In the genomic region with DNA sequence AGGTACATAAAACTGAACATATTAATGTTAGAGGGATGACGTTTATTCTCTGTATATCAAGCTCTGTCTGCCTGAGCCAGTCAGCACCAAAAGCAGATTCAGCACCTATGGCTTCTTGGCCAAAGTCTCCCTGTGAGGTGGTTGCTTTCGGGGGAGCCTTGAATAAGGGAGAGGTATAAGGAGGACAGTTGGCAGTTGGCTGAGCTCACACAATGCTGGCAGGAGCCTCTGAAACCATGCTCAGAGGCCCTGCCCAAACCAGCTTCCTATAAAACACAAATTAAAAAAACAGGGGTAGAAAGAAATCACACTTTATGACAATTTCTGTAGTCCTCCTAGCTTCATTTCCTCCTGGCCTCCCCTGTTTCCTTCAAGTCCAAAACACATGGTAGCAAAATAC, we compare ENCODE assay signal across 9 cellular contexts. TPM values are rescaled to one million over a fixed set of nuclear protein-coding genes. Genes with fewer than 3 reads are reported as not detected.
DNase-seq lines count a peak whose midpoint lies in the region; ATAC-seq and TF ChIP-seq lines count a peak whose summit lies in the region.
"Had no signal": no experiment of that assay in that cellular context is flagged by ENCODE, and none has a peak within 500 bp of the region (broad histone marks: within the 10 kb centered on the region; RNA-seq: fewer than 3 reads in every experiment).

No MANE protein-coding gene starts in this region.

- no peaks in the 10 kb centered on the region for H3K36me3 Mint-ChIP-seq in brain

- no peak for DNase-seq in heart right ventricle
- no peak for DNase-seq in Right ventricle myocardium superior
- DNase-seq in mucosa of descending colon, result no peak
- no peak for DNase-seq in upper lobe of right lung
- no peak for DNase-seq in hepatic stellate cell (ENCODE audit: low spot score)
- no peak for DNase-seq in AG08395 (ENCODE audit: low spot score)
- DNase-seq: Calu3 had no signal

- peak in 2 of 8 donors; percentile 7 to 15 for ATAC-seq in heart right ventricle
- ATAC-seq in Right ventricle myocardium superior (ENCODE audit: poor library complexity), result no peak
- peak; percentile 31 for ATAC-seq in mucosa of descending colon
- ATAC-seq in upper lobe of right lung, result no peak
- no peak for ATAC-seq in HG02973 (IDR thresholded peaks at IDR 0.05; ENCODE audit: unreplicated experiment)

- H3K36me3 ChIP-seq in heart right ventricle (no peaks in the 10 kb centered on the region), mucosa of descending colon (ENCODE audit: low read depth) (no peaks in the 10 kb centered on the region), upper lobe of right lung (no peaks in the 10 kb centered on the region)

- 34 to 37% methylated on average over 2 of the region's 2 CpGs for WGBS in heart right ventricle, 2 donors

- peak overlapping the region; percentile 5 to 87 (median 68) for H3K27ac ChIP-seq in heart right ventricle
- peak overlapping the region; percentile 79 for H3K27ac ChIP-seq in upper lobe of right lung

- H3K4me3 ChIP-seq in heart right ventricle (no peak overlapping the region), mucosa of descending colon (no peak overlapping the region), upper lobe of right lung (no peak overlapping the region)

- H3K4me1 Mint-ChIP-seq in brain, result peaks cover 64% of the 10 kb centered on the region

- H3K4me1 ChIP-seq in heart right ventricle, result peaks cover 8 to 99% (median 72%) of the 10 kb centered on the region in 9 donors
- H3K4me1 ChIP-seq in mucosa of descending colon (ENCODE audit: low read depth), result peaks cover 25% of the 10 kb centered on the region
- peaks cover 85% of the 10 kb centered on the region for H3K4me1 ChIP-seq in upper lobe of right lung

- H3K4me3 Mint-ChIP-seq in brain, result peak overlapping the region in 2 of 5 experiments; percentile 28 to 42

- H3K27me3 Mint-ChIP-seq in brain, result peaks cover 6% of the 10 kb centered on the region

- no peak for TF ChIP-seq CTCF in heart right ventricle (IDR thresholded peaks at IDR 0.05)
- TF ChIP-seq CTCF in brain (conservative IDR thresholded peaks at IDR 0.05), result no peak
- no peak for TF ChIP-seq CTCF in mucosa of descending colon (IDR thresholded peaks at IDR 0.05)
- TF ChIP-seq CTCF in upper lobe of right lung (IDR thresholded peaks at IDR 0.05), result no peak

- peak overlapping the region; percentile 55 to 89 (median 64) for H3K27ac Mint-ChIP-seq in brain

- no peaks in the 10 kb centered on the region for H3K9me3 Mint-ChIP-seq in brain

- intact Hi-C loops in heart right ventricle (cut with DNase I), result loop anchor here in 1 of 10 donors (5.0 kb wide), 1 partner anchor 36 kb away; no protein-coding TSS in a partner anchor
- intact Hi-C loops in Right ventricle myocardium superior (cut with DNase I), result no loop called here
- intact Hi-C loops in mucosa of descending colon (cut with DNase I, micrococcal nuclease), result no loop called here
- intact Hi-C loops in upper lobe of right lung (cut with DNase I), result no loop called here

- H3K9me3 ChIP-seq in heart right ventricle (no peaks in the 10 kb centered on the region), mucosa of descending colon (no peaks in the 10 kb centered on the region), upper lobe of right lung (no peaks in the 10 kb centered on the region)

- H3K27me3 ChIP-seq in heart right ventricle, result no peaks in the 10 kb centered on the region
- no peaks in the 10 kb centered on the region for H3K27me3 ChIP-seq in upper lobe of right lung

RNA-seq across cellular contexts. Expression of gene ARHGEF3, which starts 18.8 kb away (rescaled TPM):
- total RNA-seq in heart right ventricle (10 to 100 TPM; 12.8 to 26.1 (median 17.9) TPM), Right ventricle myocardium superior (15.0 TPM), mucosa of descending colon (10 to 100 TPM; 10.1 to 34.5 (median 15.5) TPM), upper lobe of right lung (37.5 TPM)
- polyA plus RNA-seq in heart right ventricle (1 to 10 TPM; 6.6 to 7.4 TPM), brain (ENCODE audit: insufficient read depth, low read depth, low replicate concordance) (7.3 TPM)
